Comparison of ENCODE assay signal across 7 cellular contexts in genomic region chr4:102734591-102735385, GRCh38. TPM values are rescaled to one million over a fixed set of nuclear protein-coding genes. Genes with fewer than 3 reads are reported as not detected.
DNase-seq lines count a peak whose midpoint lies in the region; ATAC-seq and TF ChIP-seq lines count a peak whose summit lies in the region.

No MANE protein-coding gene starts in this region.

- peak; percentile 47 for DNase-seq in LHCN-M2 (ENCODE audit: low read depth)
- DNase-seq in fibroblast of mammary gland (ENCODE audit: low read depth): peak; percentile 53
- DNase-seq in NCI-H1092 treated with DMSO at 0.1 percent for 48 hours (lab: John Stamatoyannopoulos, UW): no peak
- no peak for DNase-seq in activated gamma-delta T cell treated with Interleukin-2 at 50 U/mL for 16 hours
- no peak for DNase-seq in NCI-H510A (lab: John Stamatoyannopoulos, UW)

- H3K4me3 ChIP-seq in fibroblast of mammary gland (ENCODE audit: control insufficient read depth, low read depth, low read length): no peak overlapping the region

- ATAC-seq in GM18517 (IDR thresholded peaks at IDR 0.05; ENCODE audit: unreplicated experiment): peak; percentile 99
- ATAC-seq in GM21786 (IDR thresholded peaks at IDR 0.05; ENCODE audit: unreplicated experiment): peak; percentile 99

- TF ChIP-seq CTCF in fibroblast of mammary gland (conservative IDR thresholded peaks at IDR 0.05; ENCODE audit: control insufficient read depth, insufficient read depth, low read depth, low read length): no peak

RNA-seq across cellular contexts. Expression of gene MANBA, which starts 26.0 kb away (rescaled TPM):
- 21.1 and 24.4 TPM in 2 replicates for total RNA-seq in LHCN-M2 (2014; rRNA removed)
- polyA plus RNA-seq in LHCN-M2 (2012): 10.2 TPM

Comparison
In these comparisons a context has a peak if more than half of its experiments do, and no peak if none do; other contexts are left out.
1. DNase-seq: peak in LHCN-M2 (single experiment) and fibroblast of mammary gland (single experiment); none in NCI-H1092 treated with DMSO at 0.1 percent for 48 hours (single experiment), activated gamma-delta T cell treated with Interleukin-2 at 50 U/mL for 16 hours (single experiment) and NCI-H510A (single experiment).